In the genomic region with DNA sequence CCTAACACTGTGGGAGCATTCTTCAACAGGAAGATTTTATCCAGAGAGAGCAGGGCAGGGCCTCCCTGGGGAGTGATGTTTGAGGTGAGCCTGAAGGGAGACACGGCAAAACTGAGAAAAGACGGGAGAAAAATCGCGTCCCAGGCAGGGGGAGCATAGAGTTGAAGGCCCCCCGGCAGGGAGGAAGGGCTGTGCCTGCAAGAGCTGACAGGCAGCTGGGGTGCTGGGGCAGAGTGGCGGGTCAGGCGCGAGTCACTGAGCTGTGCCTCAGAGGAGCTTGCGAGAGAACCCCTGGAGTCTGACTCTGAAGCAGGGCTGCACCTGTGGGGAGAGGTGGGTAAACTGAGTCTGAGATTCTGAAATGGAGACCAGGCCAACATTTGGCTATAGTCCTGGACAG, we compare ENCODE assay signal across 28 cellular contexts. TPM values are rescaled to one million over a fixed set of nuclear protein-coding genes. Genes with fewer than 3 reads are reported as not detected.
"Had no signal": no experiment of that assay in that cellular context is flagged by ENCODE, and none has a peak within 500 bp of the region (broad histone marks: within the 10 kb centered on the region; RNA-seq: fewer than 3 reads in every experiment).

No MANE protein-coding gene starts in this region.

- H3K27ac ChIP-seq: colonic mucosa, esophagus muscularis mucosa, foreskin keratinocyte, gastroesophageal sphincter, hepatocyte, left lung, ovary, psoas muscle, sigmoid colon, testis, tibial nerve, upper lobe of left lung had no signal

- H3K36me3 Mint-ChIP-seq: naive thymus-derived CD8-positive, alpha-beta T cell; stimulated activated memory B cell treated with anti-CD40 and anti-IgM and Interleukin-4, amounts not matched to agents 10 μg/mL and 1 μg/mL and 100 μg/mL, for 72 hours had no signal

- H3K27me3 ChIP-seq: colonic mucosa, esophagus muscularis mucosa, gastroesophageal sphincter, heart left ventricle, hepatocyte, ovary, sigmoid colon, testis, tibial nerve, upper lobe of left lung had no signal

- H3K4me3 ChIP-seq: colonic mucosa, esophagus muscularis mucosa, gastroesophageal sphincter, heart left ventricle, hepatocyte, left lung, ovary, psoas muscle, sigmoid colon, testis, tibial nerve, upper lobe of left lung had no signal

- H3K4me1 ChIP-seq: colonic mucosa, foreskin keratinocyte, left lung, sigmoid colon, upper lobe of left lung had no signal

- H3K36me3 ChIP-seq: colonic mucosa, esophagus muscularis mucosa, gastroesophageal sphincter, heart left ventricle, left lung, ovary, sigmoid colon, tibial nerve, upper lobe of left lung had no signal

- H3K27ac Mint-ChIP-seq: dendritic cell treated with granulocyte-macrophage colony-stimulating factor and Interleukin-4, amounts not matched to agents 40 ng/mL and 50 ng/mL, for 4 days; naive thymus-derived CD8-positive, alpha-beta T cell; stimulated activated memory B cell treated with anti-CD40 and anti-IgM and Interleukin-4, amounts not matched to agents 10 μg/mL and 1 μg/mL and 100 μg/mL, for 72 hours had no signal

- DNase-seq: colonic mucosa; effector CD8-positive, alpha-beta T cell; foreskin keratinocyte; heart left ventricle; kidney; left lung; naive thymus-derived CD8-positive, alpha-beta T cell; nucleus accumbens; ovary; psoas muscle; right cardiac atrium; sigmoid colon; stimulated activated CD4-positive, alpha-beta T cell treated with anti-CD3 and anti-CD28 coated beads, Interleukin-4, amount 100 ng/mL, for 4 hours; stimulated activated naive CD8-positive, alpha-beta T cell treated with anti-CD3 and anti-CD28 coated beads, Interleukin-15, Interleukin-2, amounts not matched to agents 100 U/mL and 50 U/mL, for 24 hours; testis had no signal

- H3K9me3 Mint-ChIP-seq: dendritic cell treated with granulocyte-macrophage colony-stimulating factor and Interleukin-4, amounts not matched to agents 40 ng/mL and 50 ng/mL, for 4 days; naive thymus-derived CD8-positive, alpha-beta T cell; neural crest cell had no signal

- H3K79me2 ChIP-seq: hepatocyte had no signal

- H2AFZ ChIP-seq: hepatocyte had no signal

- FAIRE-seq: endothelial cell of umbilical vein, kidney, urothelium cell line had no signal

- ATAC-seq: foreskin keratinocyte; gastroesophageal sphincter; heart left ventricle; left lung; naive thymus-derived CD8-positive, alpha-beta T cell; psoas muscle; right cardiac atrium; stimulated activated memory B cell treated with anti-CD40 and anti-IgM and Interleukin-4, amounts not matched to agents 10 μg/mL and 1 μg/mL and 100 μg/mL, for 72 hours; stimulated activated naive CD8-positive, alpha-beta T cell treated with anti-CD3 and anti-CD28 coated beads, Interleukin-15, Interleukin-2, amounts not matched to agents 100 U/mL and 50 U/mL, for 24 hours had no signal

- H3K4me3 Mint-ChIP-seq: dendritic cell treated with granulocyte-macrophage colony-stimulating factor and Interleukin-4, amounts not matched to agents 40 ng/mL and 50 ng/mL, for 4 days; naive thymus-derived CD8-positive, alpha-beta T cell; neural crest cell; stimulated activated memory B cell treated with anti-CD40 and anti-IgM and Interleukin-4, amounts not matched to agents 10 μg/mL and 1 μg/mL and 100 μg/mL, for 72 hours had no signal

- H3K4me1 Mint-ChIP-seq: stimulated activated memory B cell treated with anti-CD40 and anti-IgM and Interleukin-4, amounts not matched to agents 10 μg/mL and 1 μg/mL and 100 μg/mL, for 72 hours had no signal

- H3K9me3 ChIP-seq: colonic mucosa, esophagus muscularis mucosa, gastroesophageal sphincter, heart left ventricle, left lung, ovary, psoas muscle, sigmoid colon, testis, tibial nerve, upper lobe of left lung had no signal

- H3K4me2 ChIP-seq: hepatocyte had no signal

RNA-seq across cellular contexts. Expression of a gene that starts 14.8 kb away (rescaled TPM):
- total RNA-seq: epithelial cell of proximal tubule; lung microvascular endothelial cell; naive thymus-derived CD8-positive, alpha-beta T cell; renal cortical epithelial cell had no signal
- polyA plus RNA-seq: naive thymus-derived CD8-positive, alpha-beta T cell had no signal
